8 cellular contexts compared by ENCODE assay signal in the genomic region with DNA sequence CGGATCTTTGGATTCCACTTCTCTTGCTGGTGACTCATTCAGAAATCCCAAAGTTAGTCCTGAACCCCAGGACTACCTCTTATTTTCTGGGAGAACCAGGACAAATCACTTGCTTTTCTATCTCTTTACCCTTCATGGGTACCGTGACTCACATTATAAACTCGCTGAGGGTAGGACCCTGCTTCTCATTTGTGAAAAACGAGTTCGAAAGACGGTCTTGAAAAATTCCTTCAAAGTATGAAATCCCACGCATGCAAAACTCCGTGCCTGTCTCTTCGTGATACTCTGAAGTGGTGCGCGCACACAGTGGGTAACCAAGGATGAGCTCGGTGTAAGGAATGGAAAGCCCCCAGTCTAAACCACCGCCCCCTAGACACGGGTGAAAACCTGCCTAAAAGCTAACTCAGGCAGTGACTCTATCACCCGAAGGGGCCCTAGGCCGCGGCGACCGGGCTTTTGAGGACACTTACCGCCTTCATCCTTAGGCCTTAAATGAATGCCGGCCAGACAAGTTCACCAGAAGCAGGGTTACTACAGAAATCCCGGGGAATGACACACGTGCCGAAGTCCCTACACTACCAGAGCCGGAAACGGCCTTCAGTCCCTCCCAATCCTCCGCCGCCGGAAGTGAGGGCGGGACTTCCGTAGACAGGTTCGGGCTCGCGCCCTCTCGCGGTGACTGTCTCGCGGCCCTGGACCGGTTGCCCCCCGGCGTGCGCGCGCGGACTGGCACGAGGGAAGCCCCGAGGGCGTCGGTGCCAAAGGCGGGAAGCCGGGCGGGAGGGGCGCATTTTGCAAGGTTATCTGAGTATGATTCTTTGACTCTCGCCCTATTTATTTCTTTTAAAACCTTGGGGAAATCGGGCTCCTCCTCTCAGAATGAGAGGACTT. TPM values are rescaled to one million over a fixed set of nuclear protein-coding genes. Genes with fewer than 3 reads are reported as not detected.
DNase-seq lines count a peak whose midpoint lies in the region; ATAC-seq, FAIRE-seq and TF ChIP-seq lines count a peak whose summit lies in the region.

A gene with protein sequence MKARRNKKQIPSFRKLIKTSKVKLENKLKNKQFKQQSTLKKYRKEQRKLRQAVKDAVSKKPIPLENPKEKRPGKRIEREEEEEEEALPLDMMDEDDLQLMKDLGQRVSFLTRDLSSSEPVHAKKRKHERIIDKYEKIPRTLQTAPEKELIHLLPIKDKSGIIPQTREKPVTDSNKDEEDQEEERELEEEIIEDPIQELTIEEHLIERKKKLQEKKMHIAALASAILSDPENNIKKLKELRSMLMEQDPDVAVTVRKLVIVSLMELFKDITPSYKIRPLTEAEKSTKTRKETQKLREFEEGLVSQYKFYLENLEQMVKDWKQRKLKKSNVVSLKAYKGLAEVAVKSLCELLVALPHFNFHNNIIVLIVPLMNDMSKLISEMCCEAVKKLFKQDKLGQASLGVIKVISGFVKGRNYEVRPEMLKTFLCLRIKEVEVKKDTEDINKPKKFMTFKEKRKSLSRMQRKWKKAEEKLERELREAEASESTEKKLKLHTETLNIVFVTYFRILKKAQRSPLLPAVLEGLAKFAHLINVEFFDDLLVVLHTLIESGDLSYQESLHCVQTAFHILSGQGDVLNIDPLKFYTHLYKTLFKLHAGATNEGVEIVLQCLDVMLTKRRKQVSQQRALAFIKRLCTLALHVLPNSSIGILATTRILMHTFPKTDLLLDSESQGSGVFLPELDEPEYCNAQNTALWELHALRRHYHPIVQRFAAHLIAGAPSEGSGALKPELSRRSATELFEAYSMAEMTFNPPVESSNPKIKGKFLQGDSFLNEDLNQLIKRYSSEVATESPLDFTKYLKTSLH (minus strand): TSS at position 580 of the 891 bp plus-strand sequence. CDS start 101 bp downstream, at position 479.

- intact Hi-C loops in left cardiac atrium (cut with DNase I): loop anchor here (5.0 kb wide), 1 partner anchor 40 kb away; a partner anchor contains a TSS
- intact Hi-C loops in posterior vena cava (cut with DNase I): loop anchor here in 1 of 2 donors (10.0 kb wide), 1 partner anchor 82 kb away; no protein-coding TSS in a partner anchor
- intact Hi-C loops in upper lobe of right lung (cut with DNase I): no loop called here

- TF ChIP-seq CTCF in upper lobe of right lung (IDR thresholded peaks at IDR 0.05): peak; percentile 90

- TF ChIP-seq POLR2A in GM12892 (IDR thresholded peaks at IDR 0.05; ENCODE audit: low read depth, low read length): peak; percentile 95

- H3K36me3 ChIP-seq in upper lobe of right lung: peaks cover 7% of the 10 kb centered on the region

- peak within 1 kb of the TSS; percentile 77 for H3K27ac ChIP-seq in upper lobe of right lung

- ATAC-seq in HG02840 (IDR thresholded peaks at IDR 0.05; ENCODE audit: low FRiP score, unreplicated experiment) (peak; percentile 99), left cardiac atrium (peak; percentile 99 to 100), upper lobe of right lung (peak; percentile 100)

- DNase-seq in GM12892 (ENCODE audit: insufficient read length) (peak; percentile 81), NCI-H146 (lab: John Stamatoyannopoulos, UW) (peak; percentile 96), T-helper 1 cell (peak; percentile 87 to 95 (median 90)), amniotic stem cell (lab: John Stamatoyannopoulos, UW) (peak; percentile 85), left cardiac atrium (peak; percentile 98), posterior vena cava (ENCODE audit: low spot score) (peak; percentile 99), upper lobe of right lung (peak; percentile 98)

- H3K4me3 ChIP-seq in upper lobe of right lung: peak within 1 kb of the TSS; percentile 83

- H3K4me1 ChIP-seq in upper lobe of right lung: peaks cover 17% of the 10 kb centered on the region

- peak; percentile 97 for FAIRE-seq in GM12892 (lab: Jason Lieb, UNC)

- no peaks in the 10 kb centered on the region for H3K27me3 ChIP-seq in upper lobe of right lung

- no peaks in the 10 kb centered on the region for H3K9me3 ChIP-seq in upper lobe of right lung

RNA-seq across cellular contexts. Expression of the gene that starts here (rescaled TPM):
- 32.3 TPM for polyA plus RNA-seq in GM12892 (2012; ENCODE audit: missing spikeins)
- total RNA-seq in left cardiac atrium (10 to 100 TPM in 1 of 2 donors, 1 to 10 TPM in 1; 10.0 to 11.5 TPM), posterior vena cava (10 to 100 TPM; 15.5 to 18.6 TPM), upper lobe of right lung (20.9 TPM)

Comparison
In these comparisons a context has a peak if more than half of its experiments do, and no peak if none do; other contexts are left out.
1. Peak in every context shown above with its lines: DNase-seq, ATAC-seq, H3K4me3 ChIP-seq and H3K27ac ChIP-seq.